Comparison of ENCODE assay signal across 17 cellular contexts in genomic region chr7:137001478-137001877, GRCh38.
"Had no signal": no experiment of that assay in that cellular context is flagged by ENCODE, and none has a peak within 500 bp of the region (broad histone marks: within the 10 kb centered on the region; RNA-seq: fewer than 3 reads in every experiment).

No MANE protein-coding gene starts in this region.

- H3K4me1 ChIP-seq: breast epithelium, gastrocnemius medialis had no signal

- H3K9me3 Mint-ChIP-seq: activated naive CD8-positive, alpha-beta T cell treated with anti-CD3 and anti-CD28 coated beads for 36 hours; nephron progenitor cell had no signal

- DNase-seq: activated CD4-positive, alpha-beta T cell treated with anti-CD3 and anti-CD28 coated beads, Interleukin-2, amount 50 U/mL, for 1 hour; activated CD8-positive, alpha-beta memory T cell treated with anti-CD3 and anti-CD28 coated beads for 24 hours; activated gamma-delta T cell treated with Interleukin-2 at 50 U/mL for 16 hours; activated naive CD8-positive, alpha-beta T cell treated with anti-CD3 and anti-CD28 coated beads for 36 hours; anterior cingulate cortex; gastrocnemius medialis; mammary epithelial cell; nephron progenitor cell; stimulated activated CD4-positive, alpha-beta T cell treated with anti-CD3 and anti-CD28 coated beads, Interleukin-12 subunit alpha, Interleukin-12 subunit beta, amount 100 ng/mL, for 4 hours; stimulated activated CD4-positive, alpha-beta T cell treated with anti-CD3 and anti-CD28 coated beads, Interleukin-2, amount 100 ng/mL, for 24 hours had no signal

- H3K4me3 ChIP-seq: breast epithelium, gastrocnemius medialis, hepatocyte, thoracic aorta had no signal

- H3K27me3 ChIP-seq: breast epithelium, gastrocnemius medialis, hepatocyte had no signal

- H3K36me3 ChIP-seq: breast epithelium, gastrocnemius medialis, thoracic aorta had no signal

- H3K27ac Mint-ChIP-seq: activated naive CD8-positive, alpha-beta T cell treated with anti-CD3 and anti-CD28 coated beads for 36 hours; nephron progenitor cell; stimulated activated effector memory CD8-positive, alpha-beta T cell treated with anti-CD3 and anti-CD28 coated beads, Interleukin-12 subunit alpha, Interleukin-12 subunit beta, amount 100 ng/mL, for 72 hours had no signal

- H2AFZ ChIP-seq: hepatocyte had no signal

- H3K9me3 ChIP-seq: breast epithelium, gastrocnemius medialis, thoracic aorta had no signal

- H3K4me3 Mint-ChIP-seq: activated naive CD8-positive, alpha-beta T cell treated with anti-CD3 and anti-CD28 coated beads for 36 hours; nephron progenitor cell; stimulated activated effector memory CD8-positive, alpha-beta T cell treated with anti-CD3 and anti-CD28 coated beads, Interleukin-12 subunit alpha, Interleukin-12 subunit beta, amount 100 ng/mL, for 72 hours had no signal

- H3K4me1 Mint-ChIP-seq: activated naive CD8-positive, alpha-beta T cell treated with anti-CD3 and anti-CD28 coated beads for 36 hours; nephron progenitor cell; stimulated activated effector memory CD8-positive, alpha-beta T cell treated with anti-CD3 and anti-CD28 coated beads, Interleukin-12 subunit alpha, Interleukin-12 subunit beta, amount 100 ng/mL, for 72 hours had no signal

- H3K4me2 ChIP-seq: hepatocyte had no signal

- ATAC-seq: activated CD4-positive, CD25-positive, alpha-beta regulatory T cell treated with anti-CD3 and anti-CD28 coated beads, Interleukin-2, amount 50 U/mL, for 24 hours; gastrocnemius medialis; left lobe of liver; stimulated activated effector memory CD8-positive, alpha-beta T cell treated with anti-CD3 and anti-CD28 coated beads, Interleukin-12 subunit alpha, Interleukin-12 subunit beta, amount 100 ng/mL, for 72 hours had no signal

- H3K27ac ChIP-seq: breast epithelium, epithelial cell of prostate, gastrocnemius medialis, hepatocyte, thoracic aorta had no signal

- H3K36me3 Mint-ChIP-seq: activated naive CD8-positive, alpha-beta T cell treated with anti-CD3 and anti-CD28 coated beads for 36 hours; stimulated activated effector memory CD8-positive, alpha-beta T cell treated with anti-CD3 and anti-CD28 coated beads, Interleukin-12 subunit alpha, Interleukin-12 subunit beta, amount 100 ng/mL, for 72 hours had no signal

- H3K27me3 Mint-ChIP-seq: activated naive CD8-positive, alpha-beta T cell treated with anti-CD3 and anti-CD28 coated beads for 36 hours had no signal
